Comparison of ENCODE assay signal across 9 cellular contexts in the genomic region with DNA sequence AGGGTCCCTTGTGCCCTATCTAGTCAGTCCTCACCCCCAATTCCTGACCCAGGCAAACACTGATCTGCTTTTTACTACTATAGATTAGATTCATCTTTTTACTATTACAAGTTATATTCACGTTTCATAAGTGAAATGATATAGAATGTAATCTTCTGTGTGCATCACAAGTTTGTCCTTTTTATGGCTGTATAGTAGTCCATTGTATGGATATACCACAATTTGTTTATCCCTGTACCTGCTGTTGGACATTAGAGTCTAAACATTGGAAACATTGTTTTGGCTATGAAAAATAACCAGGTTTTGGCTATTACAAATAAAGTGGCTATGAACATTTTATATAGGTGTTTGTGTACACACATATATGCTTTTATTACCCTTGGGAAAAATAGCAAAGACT.
"Had no signal": no experiment of that assay in that cellular context is flagged by ENCODE, and none has a peak within 500 bp of the region (broad histone marks: within the 10 kb centered on the region; RNA-seq: fewer than 3 reads in every experiment).

No MANE protein-coding gene starts in this region.

- DNase-seq: GM23248, GOT3, H9, HCEC 1CT, HFFc6 had no signal

- H3K9ac ChIP-seq: GM23248 had no signal

- ATAC-seq: HepG2 had no signal

- H3K4me3 Mint-ChIP-seq: H9, HFFc6, IgD-negative memory B cell had no signal

- H3K27ac Mint-ChIP-seq: H9, HFFc6, IgD-negative memory B cell had no signal

- H2AFZ ChIP-seq: GM23248 had no signal

- H3K4me1 Mint-ChIP-seq: H9, IgD-negative memory B cell had no signal

- FAIRE-seq: H54, HepG2 had no signal

- H3K9me3 Mint-ChIP-seq: HFFc6 had no signal

- H3K4me3 ChIP-seq: GM23248 had no signal

- H3K36me3 Mint-ChIP-seq: IgD-negative memory B cell had no signal

- H3K27ac ChIP-seq: GM23248, HL-60 had no signal
